In genomic region chr14:95645016-95645996, GRCh38 we compare ENCODE assay signal across 30 cellular contexts. TPM values are rescaled to one million over a fixed set of nuclear protein-coding genes. Genes with fewer than 3 reads are reported as not detected.
"Had no signal": no experiment of that assay in that cellular context is flagged by ENCODE, and none has a peak within 500 bp of the region (broad histone marks: within the 10 kb centered on the region; RNA-seq: fewer than 3 reads in every experiment).

No MANE protein-coding gene starts in this region.

- H3K27me3 ChIP-seq: foreskin keratinocyte, neural progenitor cell, sigmoid colon had no signal

- H3K9me3 ChIP-seq: left lung, sigmoid colon, thoracic aorta had no signal

- ATAC-seq: activated T-cell treated with anti-CD3 and anti-CD28 coated beads, Interleukin-2, amount 50 U/mL, for 4 hours; foreskin keratinocyte; left lung; naive thymus-derived CD8-positive, alpha-beta T cell had no signal

- H2AFZ ChIP-seq: neural progenitor cell had no signal

- H3K9me3 Mint-ChIP-seq: activated naive CD8-positive, alpha-beta T cell treated with anti-CD3 and anti-CD28 coated beads for 36 hours; activated T-cell treated with anti-CD3 and anti-CD28 coated beads, Interleukin-2, amount 50 U/mL, for 4 hours; immature natural killer cell; naive thymus-derived CD8-positive, alpha-beta T cell; neural progenitor cell had no signal

- H3K4me3 ChIP-seq: left lung, lung, neural progenitor cell, sigmoid colon, smooth muscle cell, thoracic aorta had no signal

- H3K36me3 Mint-ChIP-seq: activated naive CD8-positive, alpha-beta T cell treated with anti-CD3 and anti-CD28 coated beads for 36 hours; immature natural killer cell; naive thymus-derived CD8-positive, alpha-beta T cell; neural progenitor cell had no signal

- H3K4me1 Mint-ChIP-seq: activated naive CD8-positive, alpha-beta T cell treated with anti-CD3 and anti-CD28 coated beads for 36 hours; immature natural killer cell; neural progenitor cell had no signal

- H3K27ac ChIP-seq: foreskin keratinocyte, left lung, neural progenitor cell, sigmoid colon, thoracic aorta had no signal

- H3K36me3 ChIP-seq: left lung, neural progenitor cell, sigmoid colon, thoracic aorta had no signal

- H3K4me1 ChIP-seq: foreskin keratinocyte, left lung, neural progenitor cell, sigmoid colon had no signal

- H3K9ac ChIP-seq: neural progenitor cell had no signal

- H3K4me3 Mint-ChIP-seq: activated naive CD8-positive, alpha-beta T cell treated with anti-CD3 and anti-CD28 coated beads for 36 hours; activated T-cell treated with anti-CD3 and anti-CD28 coated beads, Interleukin-2, amount 50 U/mL, for 4 hours; immature natural killer cell; naive thymus-derived CD8-positive, alpha-beta T cell; neural progenitor cell had no signal

- H3K4me2 ChIP-seq: neural progenitor cell, smooth muscle cell had no signal

- DNase-seq: activated CD4-positive, alpha-beta T cell treated with anti-CD3 and anti-CD28 coated beads for 4 hours; activated CD4-positive, alpha-beta T cell treated with anti-CD3 and anti-CD28 coated beads, Interleukin-2, amount 50 U/mL, for 48 hours; activated CD4-positive, CD25-positive, alpha-beta regulatory T cell; activated CD8-positive, alpha-beta memory T cell treated with anti-CD3 and anti-CD28 coated beads, Interleukin-2, amount 50 U/mL, for 48 hours; activated naive CD4-positive, alpha-beta T cell treated with Interleukin-2 at 50 U/mL for 16 hours; activated naive CD8-positive, alpha-beta T cell treated with anti-CD3 and anti-CD28 coated beads for 36 hours; activated T-cell treated with anti-CD3 and anti-CD28 coated beads, Interleukin-2, amount 50 U/mL, for 4 hours; central memory CD4-positive, alpha-beta T cell; effector memory CD4-positive, alpha-beta T cell; foreskin keratinocyte; immature natural killer cell; left lung; naive thymus-derived CD8-positive, alpha-beta T cell; posterior cingulate gyrus; sigmoid colon; stimulated activated CD4-positive, alpha-beta T cell treated with anti-CD3 and anti-CD28 coated beads, Interleukin-2, amount 100 ng/mL, for 48 hours; stimulated activated CD8-positive, alpha-beta memory T cell treated with anti-CD3 and anti-CD28 coated beads, Interleukin-4, amount 100 ng/mL, for 48 hours; stimulated activated naive CD4-positive, alpha-beta T cell had no signal

- H3K27ac Mint-ChIP-seq: activated naive CD8-positive, alpha-beta T cell treated with anti-CD3 and anti-CD28 coated beads for 36 hours; immature natural killer cell; neural progenitor cell had no signal

- FAIRE-seq: astrocyte had no signal

RNA-seq across cellular contexts. Expression of gene TCL1B, which starts 40.9 kb away (rescaled TPM):
- total RNA-seq: activated CD8-positive, alpha-beta memory T cell treated with anti-CD3 and anti-CD28 coated beads for 36 hours; activated naive CD8-positive, alpha-beta T cell treated with anti-CD3 and anti-CD28 coated beads for 36 hours; activated T-cell treated with anti-CD3 and anti-CD28 coated beads, Interleukin-2, amount 50 U/mL, for 4 hours; astrocyte; dermis microvascular lymphatic vessel endothelial cell; foreskin keratinocyte; kidney epithelial cell; left lung; mesenteric fat pad; omental fat pad; sigmoid colon; smooth muscle cell; thoracic aorta; ureter had no signal
- polyA plus RNA-seq: esophagus; foreskin keratinocyte; immature natural killer cell; naive thymus-derived CD8-positive, alpha-beta T cell; smooth muscle cell had no signal
